In genomic region chr1:180837025-180837424, GRCh38 we compare ENCODE assay signal across 19 cellular contexts.
DNase-seq lines count a peak whose midpoint lies in the region; ATAC-seq and TF ChIP-seq lines count a peak whose summit lies in the region.
"Had no signal": no experiment of that assay in that cellular context is flagged by ENCODE, and none has a peak within 500 bp of the region (broad histone marks: within the 10 kb centered on the region; RNA-seq: fewer than 3 reads in every experiment).

No MANE protein-coding gene starts in this region.

- H3K23ac ChIP-seq in H9 (ENCODE audit: insufficient read length, low read depth, low read length) = no peak overlapping the region

- H3K18ac ChIP-seq in H9 (ENCODE audit: insufficient read length, low read depth, low read length) = no peak overlapping the region

- no peak overlapping the region for H2BK20ac ChIP-seq in H9 (ENCODE audit: low read depth, low read length, poor library complexity, severe bottlenecking)

- ATAC-seq in HG03175 (IDR thresholded peaks at IDR 0.05; ENCODE audit: unreplicated experiment) = no peak
- ATAC-seq: activated CD8-positive, alpha-beta memory T cell treated with anti-CD3 and anti-CD28 coated beads, Interleukin-2, amount 10 ng/mL, durations not matched to agents 7 days and 5 days; esophagus mucosa; lower lobe of right lung had no signal

- WGBS in H9 (ENCODE audit: extremely low coverage, insufficient read length, low lambda C conversion rate) = no CpG with 5 or more reads among the region's 3 CpGs

- H3K27me3 ChIP-seq in H9 (ENCODE audit: insufficient read depth, low read length) = no peaks in the 10 kb centered on the region
- H3K27me3 ChIP-seq: BLaER1, brain microvascular endothelial cell had no signal

- H3K9me3 Mint-ChIP-seq in H9 = peaks cover 13 to 15% of the 10 kb centered on the region in 2 experiments
- peaks cover 13% of the 10 kb centered on the region for H3K9me3 Mint-ChIP-seq in activated CD4-positive, alpha-beta memory T cell treated with anti-CD3 and anti-CD28 coated beads for 36 hours

- H4K8ac ChIP-seq in H9 (replicated peaks; ENCODE audit: insufficient read length, low read depth, low read length) = no peak overlapping the region

- H3K27ac Mint-ChIP-seq in H9 = peak overlapping the region; percentile 1 to 93 (median 13); a peak in 3 of 7 replicates
- no peak overlapping the region for H3K27ac Mint-ChIP-seq in activated CD4-positive, alpha-beta memory T cell treated with anti-CD3 and anti-CD28 coated beads for 36 hours
- H3K27ac Mint-ChIP-seq: activated CD8-positive, alpha-beta memory T cell treated with anti-CD3 and anti-CD28 coated beads, Interleukin-2, amount 10 ng/mL, durations not matched to agents 7 days and 5 days; activated T-helper 2 cell treated with anti-CD3 and anti-CD28 coated beads, Interferon-gamma antibody, Interleukin-2, Interleukin-4, amounts not matched to agents 10 μg/mL and 5 μg/mL and 100 μg/mL, durations not matched to agents 14 hours and 24 hours and 36 hours; dendritic cell treated with granulocyte-macrophage colony-stimulating factor and Interleukin-4, amounts not matched to agents 40 ng/mL and 50 ng/mL, for 4 days; progenitor cell of endocrine pancreas had no signal

- H3K4me3 Mint-ChIP-seq in H9 = no peak overlapping the region
- H3K4me3 Mint-ChIP-seq in activated CD4-positive, alpha-beta memory T cell treated with anti-CD3 and anti-CD28 coated beads for 36 hours = no peak overlapping the region
- H3K4me3 Mint-ChIP-seq: activated CD8-positive, alpha-beta memory T cell treated with anti-CD3 and anti-CD28 coated beads, Interleukin-2, amount 10 ng/mL, durations not matched to agents 7 days and 5 days; dendritic cell treated with granulocyte-macrophage colony-stimulating factor and Interleukin-4, amounts not matched to agents 40 ng/mL and 50 ng/mL, for 4 days had no signal

- H3K9ac ChIP-seq in H9 (ENCODE audit: extremely low read depth, insufficient read length, low read length) = no peak overlapping the region
- H3K9ac ChIP-seq: BLaER1 had no signal

- H3K4me1 Mint-ChIP-seq in H9 = peaks cover 26 to 35% of the 10 kb centered on the region in 2 experiments
- H3K4me1 Mint-ChIP-seq in activated CD4-positive, alpha-beta memory T cell treated with anti-CD3 and anti-CD28 coated beads for 36 hours (ENCODE audit: low read depth) = peaks cover 10% of the 10 kb centered on the region

- no peak overlapping the region for H3K4me3 ChIP-seq in epithelial cell of proximal tubule (ENCODE audit: low read depth, low read length)
- H3K4me3 ChIP-seq: BLaER1, lower lobe of right lung, smooth muscle cell had no signal

- H2AFZ ChIP-seq in H9 (ENCODE audit: low read length) = no peak overlapping the region

- no peaks in the 10 kb centered on the region for H3K4me1 ChIP-seq in H9 (ENCODE audit: insufficient read depth, low read length)
- H3K4me1 ChIP-seq: BLaER1, lower lobe of right lung had no signal

- H4K5ac ChIP-seq in H9 (ENCODE audit: insufficient read length, low read depth, low read length) = no peak overlapping the region

- H2BK120ac ChIP-seq in H9 (ENCODE audit: low read depth, low read length, poor library complexity, severe bottlenecking) = no peak overlapping the region

- no peak overlapping the region for H3K4me2 ChIP-seq in H9 (ENCODE audit: insufficient read depth, insufficient read length, low read length)
- H3K4me2 ChIP-seq: BLaER1, smooth muscle cell had no signal

- H2BK5ac ChIP-seq in H9 (ENCODE audit: insufficient read length, low read length) = no peak overlapping the region

- H3K27me3 Mint-ChIP-seq in H9 (ENCODE audit: low read depth) = no peaks in the 10 kb centered on the region
- no peaks in the 10 kb centered on the region for H3K27me3 Mint-ChIP-seq in activated CD4-positive, alpha-beta memory T cell treated with anti-CD3 and anti-CD28 coated beads for 36 hours
- H3K27me3 Mint-ChIP-seq: activated CD8-positive, alpha-beta memory T cell treated with anti-CD3 and anti-CD28 coated beads, Interleukin-2, amount 10 ng/mL, durations not matched to agents 7 days and 5 days; dendritic cell treated with granulocyte-macrophage colony-stimulating factor and Interleukin-4, amounts not matched to agents 40 ng/mL and 50 ng/mL, for 4 days; progenitor cell of endocrine pancreas had no signal

- H3K9me3 ChIP-seq in H9 (ENCODE audit: control insufficient read depth, low read depth, low read length) = no peaks in the 10 kb centered on the region

- no peak overlapping the region for H2AK5ac ChIP-seq in H9 (ENCODE audit: insufficient read length, low read length)

- peaks cover 16 to 24% (median 19%) of the 10 kb centered on the region in 3 experiments for H3K36me3 Mint-ChIP-seq in H9 (ENCODE audit: insufficient read depth in 1 of 3, low read depth in 3 of 3)
- H3K36me3 Mint-ChIP-seq in activated CD4-positive, alpha-beta memory T cell treated with anti-CD3 and anti-CD28 coated beads for 36 hours = peaks cover 50% of the 10 kb centered on the region

- H4K91ac ChIP-seq in H9 (ENCODE audit: insufficient read length, low read depth, low read length) = no peak overlapping the region

- H2BK15ac ChIP-seq in H9 (ENCODE audit: low read depth, low read length) = no peak overlapping the region

- H3K4ac ChIP-seq in H9 (ENCODE audit: low read depth, low read length) = no peak overlapping the region

- no peak for TF ChIP-seq CTCF in H9 (conservative IDR thresholded peaks at IDR 0.05)
- no peak for TF ChIP-seq CTCF in epithelial cell of proximal tubule (conservative IDR thresholded peaks at IDR 0.05; ENCODE audit: low read depth, low read length)

- DNase-seq in H9 = no peak
- DNase-seq in NCI-H446 treated with DMSO at 0.1 percent for 48 hours (lab: John Stamatoyannopoulos, UW) = peak; percentile 28
- peak; percentile 7 for DNase-seq in epithelial cell of proximal tubule (ENCODE audit: low read depth)
- DNase-seq in putamen (ENCODE audit: low spot score) = peak; percentile 64
- no peak for DNase-seq in activated CD4-positive, alpha-beta memory T cell treated with anti-CD3 and anti-CD28 coated beads for 36 hours
- DNase-seq in stimulated activated CD4-positive, alpha-beta T cell treated with anti-CD3 and anti-CD28 coated beads, Interleukin-15, amount 100 ng/mL, for 24 hours = no peak
- DNase-seq: activated CD8-positive, alpha-beta memory T cell treated with anti-CD3 and anti-CD28 coated beads, Interleukin-2, amount 10 ng/mL, durations not matched to agents 7 days and 5 days; brain microvascular endothelial cell; DMS153; lower lobe of right lung; NCI-H226; SHP77 had no signal

- H3K79me1 ChIP-seq in H9 (ENCODE audit: insufficient read depth, low read depth, low read length, poor library complexity, severe bottlenecking) = no peaks in the 10 kb centered on the region

- H3K23me2 ChIP-seq in H9 (ENCODE audit: insufficient read length, low read depth, low read length, poor library complexity, severe bottlenecking) = no peaks in the 10 kb centered on the region

- intact Hi-C loops in activated CD4-positive, alpha-beta memory T cell treated with anti-CD3 and anti-CD28 coated beads for 36 hours (cut with micrococcal nuclease) = no loop called here

- POLR2A ChIA-PET in activated CD4-positive, alpha-beta memory T cell treated with anti-CD3 and anti-CD28 coated beads for 36 hours (lab: Charles Lee) = no interaction called here

- H4K20me1 ChIP-seq in H9 (ENCODE audit: control insufficient read depth, insufficient read depth, insufficient read length) = no peaks in the 10 kb centered on the region
- H4K20me1 ChIP-seq: BLaER1 had no signal

- no peak overlapping the region for H3K27ac ChIP-seq in H9 (ENCODE audit: insufficient read length, low read depth, low read length)
- H3K27ac ChIP-seq: BLaER1, brain microvascular endothelial cell, lower lobe of right lung had no signal

- H3T11ph ChIP-seq in H9 (ENCODE audit: low read length) = no peak overlapping the region

- no peak overlapping the region for H2BK12ac ChIP-seq in H9 (ENCODE audit: insufficient read length, low read depth, low read length)

- H3K56ac ChIP-seq in H9 (ENCODE audit: insufficient read length, low read depth, low read length) = no peak overlapping the region

- CTCF ChIA-PET in activated CD4-positive, alpha-beta memory T cell treated with anti-CD3 and anti-CD28 coated beads for 36 hours (lab: Charles Lee) = no interaction called here

- no peak overlapping the region for H3K14ac ChIP-seq in H9 (ENCODE audit: insufficient read depth, low read length)

- H3K79me2 ChIP-seq in H9 (ENCODE audit: insufficient read depth, low read length) = no peaks in the 10 kb centered on the region

Comparison
In these comparisons a context has a peak if more than half of its experiments do, and no peak if none do; other contexts are left out.
1. DNase-seq: peak in NCI-H446 treated with DMSO at 0.1 percent for 48 hours (single experiment), epithelial cell of proximal tubule (single experiment) and putamen (single experiment); none in H9 (single experiment), activated CD4-positive, alpha-beta memory T cell treated with anti-CD3 and anti-CD28 coated beads for 36 hours (single experiment) and stimulated activated CD4-positive, alpha-beta T cell treated with anti-CD3 and anti-CD28 coated beads, Interleukin-15, amount 100 ng/mL, for 24 hours (single experiment).